1 cellular context compared by ENCODE assay signal in genomic region chr15:44426975-44427755, GRCh38.
TF ChIP-seq lines count a peak whose summit lies in the region.

Gene CTDSPL2 (plus strand): TSS chr15:44427629. CDS start chr15:44459015, 31,386 bp downstream.

TF ChIP-seq in K562, 482 proteins besides CTCF, POLR2A, EP300 and RAD21 (continued from another document and continues in another):
- peak; percentile 93 to 96 for TF ChIP-seq FOXK2 (conservative IDR thresholded peaks at IDR 0.05 in 1 of 2, IDR thresholded peaks at IDR 0.05 in 1 of 2; ENCODE audit: low read depth in 2 of 2)
- 0 out of 2 replicates have a peak, but pooled peaks have one; percentile 39 for TF ChIP-seq TCF7L2 (IDR thresholded peaks at IDR 0.05; ENCODE audit: low read depth, low read length)
- 0 out of 2 replicates have a peak, but pooled peaks have one; percentile 63 for TF ChIP-seq CBX1 (IDR thresholded peaks at IDR 0.05; ENCODE audit: low read depth)
- TF ChIP-seq RNF219 (CRISPR knock-in tag; IDR thresholded peaks at IDR 0.05) = no peak
- peak; percentile 43; the same call in 1 of the 2 replicates for TF ChIP-seq CREB3L1 (IDR thresholded peaks at IDR 0.05; ENCODE audit: borderline replicate concordance, low read depth)
- TF ChIP-seq WHSC1 (IDR thresholded peaks at IDR 0.05; ENCODE audit: low read length) = no peak
- peak; percentile 44; the same call in 1 of the 2 replicates for TF ChIP-seq ESRRA (IDR thresholded peaks at IDR 0.05; ENCODE audit: borderline replicate concordance, low read depth)
- TF ChIP-seq, protein P1, sequence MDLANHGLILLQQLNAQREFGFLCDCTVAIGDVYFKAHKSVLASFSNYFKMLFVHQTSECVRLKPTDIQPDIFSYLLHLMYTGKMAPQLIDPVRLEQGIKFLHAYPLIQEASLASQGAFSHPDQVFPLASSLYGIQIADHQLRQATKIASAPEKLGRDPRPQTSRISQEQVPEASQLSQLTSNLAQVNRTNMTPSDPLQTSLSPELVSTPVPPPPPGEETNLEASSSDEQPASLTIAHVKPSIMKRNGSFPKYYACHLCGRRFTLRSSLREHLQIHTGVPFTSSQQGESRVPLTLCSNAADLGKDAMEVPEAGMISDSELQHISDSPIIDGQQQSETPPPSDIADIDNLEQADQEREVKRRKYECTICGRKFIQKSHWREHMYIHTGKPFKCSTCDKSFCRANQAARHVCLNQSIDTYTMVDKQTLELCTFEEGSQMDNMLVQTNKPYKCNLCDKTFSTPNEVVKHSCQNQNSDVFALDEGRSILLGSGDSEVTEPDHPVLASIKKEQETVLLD (IDR thresholded peaks at IDR 0.05) = peak; percentile 71; the same call in 1 of the 2 replicates
- peak; percentile 28; the same call in 1 of the 2 replicates for TF ChIP-seq RFX1 (IDR thresholded peaks at IDR 0.05)
- TF ChIP-seq NFYB (IDR thresholded peaks at IDR 0.05; ENCODE audit: extremely low read depth, insufficient read length) = peak; percentile 5
- TF ChIP-seq ZNF717 (CRISPR knock-in tag; IDR thresholded peaks at IDR 0.05) = no peak
- peak; percentile 57; the same call in 1 of the 2 replicates for TF ChIP-seq CREB1 (IDR thresholded peaks at IDR 0.05)
- TF ChIP-seq CREB1 (CRISPR knock-in tag; IDR thresholded peaks at IDR 0.05) = no peak; the same call in 1 of the 2 replicates
- TF ChIP-seq IRF2 (CRISPR knock-in tag; IDR thresholded peaks at IDR 0.05) = no peak
- no peak for TF ChIP-seq CAMTA2 (CRISPR knock-in tag; conservative IDR thresholded peaks at IDR 0.05)
- TF ChIP-seq HDAC3 (IDR thresholded peaks at IDR 0.05; ENCODE audit: borderline replicate concordance, partially characterized antibody) = peak; percentile 76
- TF ChIP-seq ZNF586 (CRISPR knock-in tag; conservative IDR thresholded peaks at IDR 0.05) = no peak
- peak; percentile 64; the same call in 1 of the 2 replicates for TF ChIP-seq HLTF (IDR thresholded peaks at IDR 0.05)
- TF ChIP-seq CBX5 (IDR thresholded peaks at IDR 0.05; ENCODE audit: borderline replicate concordance, low read depth) = 0 out of 2 replicates have a peak, but pooled peaks have one; percentile 36
- TF ChIP-seq, protein P2, sequence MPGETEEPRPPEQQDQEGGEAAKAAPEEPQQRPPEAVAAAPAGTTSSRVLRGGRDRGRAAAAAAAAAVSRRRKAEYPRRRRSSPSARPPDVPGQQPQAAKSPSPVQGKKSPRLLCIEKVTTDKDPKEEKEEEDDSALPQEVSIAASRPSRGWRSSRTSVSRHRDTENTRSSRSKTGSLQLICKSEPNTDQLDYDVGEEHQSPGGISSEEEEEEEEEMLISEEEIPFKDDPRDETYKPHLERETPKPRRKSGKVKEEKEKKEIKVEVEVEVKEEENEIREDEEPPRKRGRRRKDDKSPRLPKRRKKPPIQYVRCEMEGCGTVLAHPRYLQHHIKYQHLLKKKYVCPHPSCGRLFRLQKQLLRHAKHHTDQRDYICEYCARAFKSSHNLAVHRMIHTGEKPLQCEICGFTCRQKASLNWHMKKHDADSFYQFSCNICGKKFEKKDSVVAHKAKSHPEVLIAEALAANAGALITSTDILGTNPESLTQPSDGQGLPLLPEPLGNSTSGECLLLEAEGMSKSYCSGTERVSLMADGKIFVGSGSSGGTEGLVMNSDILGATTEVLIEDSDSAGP (CRISPR knock-in tag; IDR thresholded peaks at IDR 0.05) = no peak
- peak; percentile 86 for TF ChIP-seq MYBL2 (IDR thresholded peaks at IDR 0.05; ENCODE audit: low read depth)
- TF ChIP-seq MYBL2 (CRISPR knock-in tag; IDR thresholded peaks at IDR 0.05; ENCODE audit: borderline replicate concordance) = no peak
- TF ChIP-seq MAX (CRISPR knock-in tag; IDR thresholded peaks at IDR 0.05) = no peak; the same call in 1 of the 2 replicates
- TF ChIP-seq EGR1 (conservative IDR thresholded peaks at IDR 0.05) = peak; percentile 15; the same call in 1 of the 2 replicates
- peak; percentile 58; the same call in 1 of the 2 replicates for TF ChIP-seq ZNF592 (IDR thresholded peaks at IDR 0.05)
- peak; percentile 75 for TF ChIP-seq TAF9B (IDR thresholded peaks at IDR 0.05; ENCODE audit: partially characterized antibody)
- TF ChIP-seq HDAC6 (IDR thresholded peaks at IDR 0.05; ENCODE audit: low read depth, low read length) = 0 out of 2 replicates have a peak, but pooled peaks have one; percentile 29
- peak in 1 of 2 experiments; percentile 12; a peak in 1 of 3 replicates for TF ChIP-seq CBX3 (IDR thresholded peaks at IDR 0.05; ENCODE audit: borderline replicate concordance in 1 of 2, low read length in 2 of 2)
- TF ChIP-seq KAT8 (IDR thresholded peaks at IDR 0.05; ENCODE audit: low read depth) = no peak
- TF ChIP-seq ZNF23 (CRISPR knock-in tag; IDR thresholded peaks at IDR 0.05) = no peak
- TF ChIP-seq NR2C2 (CRISPR knock-in tag; IDR thresholded peaks at IDR 0.05) = peak; percentile 41; the same call in 1 of the 2 replicates
- peak; percentile 88 for TF ChIP-seq NR2C2 (tag; IDR thresholded peaks at IDR 0.05)
- TF ChIP-seq ETV6 (IDR thresholded peaks at IDR 0.05; ENCODE audit: borderline replicate concordance in 1 of 2, low read depth in 2 of 2, low read length in 1 of 2) = no peak; a peak in 1 of 4 replicates
- TF ChIP-seq ETV6 (CRISPR knock-in tag; IDR thresholded peaks at IDR 0.05; ENCODE audit: borderline replicate concordance) = no peak
- peak; percentile 45; the same call in 1 of the 2 replicates for TF ChIP-seq MBD2 (IDR thresholded peaks at IDR 0.05; ENCODE audit: borderline replicate concordance, low read depth)
- no peak for TF ChIP-seq SRSF9 (IDR thresholded peaks at IDR 0.05; ENCODE audit: borderline replicate concordance, low read depth, low read length)
- no peak for TF ChIP-seq MCM3 (IDR thresholded peaks at IDR 0.05)
- 0 out of 2 replicates have a peak, but pooled peaks have one; percentile 62 for TF ChIP-seq NR1H2 (CRISPR knock-in tag; IDR thresholded peaks at IDR 0.05)
- peak; percentile 8; the same call in 1 of the 2 replicates for TF ChIP-seq AFF4 (CRISPR knock-in tag; IDR thresholded peaks at IDR 0.05)
- peak; percentile 91 for TF ChIP-seq EP400 (IDR thresholded peaks at IDR 0.05)
- peak; percentile 32 for TF ChIP-seq ZBTB7A (IDR thresholded peaks at IDR 0.05; ENCODE audit: borderline replicate concordance, control insufficient read depth, low read depth, low read length)
- peak; percentile 66 for TF ChIP-seq HDAC2 (IDR thresholded peaks at IDR 0.05)
- TF ChIP-seq ZFX (CRISPR knock-in tag; IDR thresholded peaks at IDR 0.05) = peak; percentile 80
- 0 out of 2 replicates have a peak, but pooled peaks have one; percentile 9 for TF ChIP-seq ZKSCAN8 (CRISPR knock-in tag; IDR thresholded peaks at IDR 0.05)
- no peak for TF ChIP-seq PURB (CRISPR knock-in tag; IDR thresholded peaks at IDR 0.05; ENCODE audit: low read depth)
- TF ChIP-seq, protein P3, sequence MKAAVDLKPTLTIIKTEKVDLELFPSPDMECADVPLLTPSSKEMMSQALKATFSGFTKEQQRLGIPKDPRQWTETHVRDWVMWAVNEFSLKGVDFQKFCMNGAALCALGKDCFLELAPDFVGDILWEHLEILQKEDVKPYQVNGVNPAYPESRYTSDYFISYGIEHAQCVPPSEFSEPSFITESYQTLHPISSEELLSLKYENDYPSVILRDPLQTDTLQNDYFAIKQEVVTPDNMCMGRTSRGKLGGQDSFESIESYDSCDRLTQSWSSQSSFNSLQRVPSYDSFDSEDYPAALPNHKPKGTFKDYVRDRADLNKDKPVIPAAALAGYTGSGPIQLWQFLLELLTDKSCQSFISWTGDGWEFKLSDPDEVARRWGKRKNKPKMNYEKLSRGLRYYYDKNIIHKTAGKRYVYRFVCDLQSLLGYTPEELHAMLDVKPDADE (conservative IDR thresholded peaks at IDR 0.05; ENCODE audit: control insufficient read depth, low read depth, low read length) = peak; percentile 35; the same call in 1 of the 2 replicates
- TF ChIP-seq ZNF324 (CRISPR knock-in tag; IDR thresholded peaks at IDR 0.05) = no peak
- TF ChIP-seq GTF2F1 (IDR thresholded peaks at IDR 0.05; ENCODE audit: low read depth, low read length) = peak; percentile 35; the same call in 1 of the 2 replicates
- no peak for TF ChIP-seq ATF1 (CRISPR knock-in tag; IDR thresholded peaks at IDR 0.05)
- TF ChIP-seq ATF1 (tag; IDR thresholded peaks at IDR 0.05) = peak; percentile 65
- TF ChIP-seq YBX1 (IDR thresholded peaks at IDR 0.05) = no peak
- peak; percentile 87 to 98 for TF ChIP-seq TEAD1 (CRISPR knock-in tag; IDR thresholded peaks at IDR 0.05)
- peak; percentile 99 for TF ChIP-seq PHF8 (IDR thresholded peaks at IDR 0.05; ENCODE audit: borderline replicate concordance, low read length)
- TF ChIP-seq TAF7 (tag; IDR thresholded peaks at IDR 0.05) = peak; percentile 80
